ENCODE assay signal across 8 cellular contexts in genomic region chr19:34041922-34042521, GRCh38.
DNase-seq lines count a peak whose midpoint lies in the region; ATAC-seq, FAIRE-seq and TF ChIP-seq lines count a peak whose summit lies in the region.

No MANE protein-coding gene starts in this region.

- DNase-seq in A673 (ENCODE audit: low spot score) (peak; percentile 71), GM19240 (ENCODE audit: insufficient read length, low spot score) (peak; percentile 23), RCC 7860 (ENCODE audit: low spot score) (peak; percentile 9), foreskin fibroblast (peak; percentile 20 to 63), pancreas (peak; percentile 16 to 92 (median 71)), type B pancreatic cell (ENCODE audit: extremely low spot score, unreplicated experiment) (no peak)

- intact Hi-C loops in A673 (cut with micrococcal nuclease; ENCODE audit: unreplicated experiment) (loop anchor here (2.0 to 10.0 kb wide), 2 partner anchors 103 to 303 kb away; no protein-coding TSS in a partner anchor), pancreas (cut with DNase I) (loop anchor here in 2 of 3 donors (5.0 to 10.0 kb wide), 3 partner anchors 53 to 105 kb away; no protein-coding TSS in a partner anchor)

- BruUV-seq in A673 (replicated peaks; lab: Mats Ljungman, UMichigan) = no TSS peak

- no peak overlapping the region for H3K4me3 Mint-ChIP-seq in activated T-helper 17 cell treated with anti-CD3 and anti-CD28 coated beads, Interleukin-2, amount 50 U/mL, for 72 hours
- H3K4me3 Mint-ChIP-seq in type B pancreatic cell = no peak overlapping the region

- no peaks in the 10 kb centered on the region for H3K36me3 Mint-ChIP-seq in activated T-helper 17 cell treated with anti-CD3 and anti-CD28 coated beads, Interleukin-2, amount 50 U/mL, for 72 hours (ENCODE audit: low read depth)
- H3K36me3 Mint-ChIP-seq in type B pancreatic cell = peaks cover 4% of the 10 kb centered on the region

- POLR2A ChIA-PET in A673 (lab: Charles Lee; ENCODE audit: low non-redundant PET) = no interaction called here

- H3K4me1 ChIP-seq in A673 (ENCODE audit: insufficient read depth, low read length, poor library complexity, severe bottlenecking) (no peaks in the 10 kb centered on the region), pancreas (no peaks in the 10 kb centered on the region)

- 15% methylated on average over 15 of the region's 15 CpGs for WGBS in pancreas, 2 donors

- H3K27ac ChIP-seq in A673 (ENCODE audit: low read depth, low read length, poor library complexity, severe bottlenecking) = no peak overlapping the region
- H3K27ac ChIP-seq in pancreas = no peak overlapping the region

- FAIRE-seq in RCC 7860 (lab: Jason Lieb, UNC) = no peak
- no peak for FAIRE-seq in pancreas (lab: Jason Lieb, UNC)

- peak; percentile 66 for ATAC-seq in activated T-helper 17 cell treated with anti-CD3 and anti-CD28 coated beads, Interleukin-2, amount 50 U/mL, for 72 hours (replicated peaks)
- peak in 3 of 4 donors; percentile 73 to 79 (median 79) for ATAC-seq in pancreas
- no peak for ATAC-seq in HG03045 (IDR thresholded peaks at IDR 0.05; ENCODE audit: unreplicated experiment)

- H3K4me3 ChIP-seq in A673 (ENCODE audit: low read depth, low read length, poor library complexity, severe bottlenecking) = no peak overlapping the region
- no peak overlapping the region for H3K4me3 ChIP-seq in foreskin fibroblast (ENCODE audit: low read depth in 1 of 2, low read length in 2 of 2)
- no peak overlapping the region for H3K4me3 ChIP-seq in pancreas

- H3K36me3 ChIP-seq in A673 (ENCODE audit: insufficient read depth, low read length, poor library complexity, severe bottlenecking) = no peaks in the 10 kb centered on the region
- no peaks in the 10 kb centered on the region for H3K36me3 ChIP-seq in pancreas

- TF ChIP-seq CTCF in A673 (conservative IDR thresholded peaks at IDR 0.05; ENCODE audit: low read depth, low read length) (peak; percentile 97), foreskin fibroblast (IDR thresholded peaks at IDR 0.05; ENCODE audit: low read depth, low read length) (peak; percentile 98), pancreas (IDR thresholded peaks at IDR 0.05) (peak; percentile 72 to 94 (median 86)), type B pancreatic cell (conservative IDR thresholded peaks at IDR 0.05) (peak; percentile 89)

- CTCF ChIA-PET in A673 (lab: Charles Lee) = interaction anchor here (0.6 to 1.4 kb wide), 7 partner anchors 14 to 499 kb away, joined by 3 to 15 read pairs (median 5); no protein-coding TSS in a partner anchor

- no peaks in the 10 kb centered on the region for H3K9me3 Mint-ChIP-seq in activated T-helper 17 cell treated with anti-CD3 and anti-CD28 coated beads, Interleukin-2, amount 50 U/mL, for 72 hours
- peaks cover 6% of the 10 kb centered on the region for H3K9me3 Mint-ChIP-seq in type B pancreatic cell

- H3K9me3 ChIP-seq in A673 (ENCODE audit: low read depth, low read length, poor library complexity, severe bottlenecking) (no peaks in the 10 kb centered on the region), pancreas (no peaks in the 10 kb centered on the region)

- H3K27me3 ChIP-seq in A673 (replicated peaks; ENCODE audit: insufficient read depth, low read depth, low read length, poor library complexity) = no peaks in the 10 kb centered on the region
- H3K27me3 ChIP-seq in pancreas = no peaks in the 10 kb centered on the region

- no peak overlapping the region for H3K27ac Mint-ChIP-seq in activated T-helper 17 cell treated with anti-CD3 and anti-CD28 coated beads, Interleukin-2, amount 50 U/mL, for 72 hours
- no peak overlapping the region for H3K27ac Mint-ChIP-seq in type B pancreatic cell

- H3K4me1 Mint-ChIP-seq in activated T-helper 17 cell treated with anti-CD3 and anti-CD28 coated beads, Interleukin-2, amount 50 U/mL, for 72 hours = peaks cover 5% of the 10 kb centered on the region
- H3K4me1 Mint-ChIP-seq in type B pancreatic cell (ENCODE audit: unreplicated experiment) = no peaks in the 10 kb centered on the region

- H3K27me3 Mint-ChIP-seq in activated T-helper 17 cell treated with anti-CD3 and anti-CD28 coated beads, Interleukin-2, amount 50 U/mL, for 72 hours = peaks cover 29% of the 10 kb centered on the region
- peaks cover 8% of the 10 kb centered on the region for H3K27me3 Mint-ChIP-seq in type B pancreatic cell
